In the genomic region with DNA sequence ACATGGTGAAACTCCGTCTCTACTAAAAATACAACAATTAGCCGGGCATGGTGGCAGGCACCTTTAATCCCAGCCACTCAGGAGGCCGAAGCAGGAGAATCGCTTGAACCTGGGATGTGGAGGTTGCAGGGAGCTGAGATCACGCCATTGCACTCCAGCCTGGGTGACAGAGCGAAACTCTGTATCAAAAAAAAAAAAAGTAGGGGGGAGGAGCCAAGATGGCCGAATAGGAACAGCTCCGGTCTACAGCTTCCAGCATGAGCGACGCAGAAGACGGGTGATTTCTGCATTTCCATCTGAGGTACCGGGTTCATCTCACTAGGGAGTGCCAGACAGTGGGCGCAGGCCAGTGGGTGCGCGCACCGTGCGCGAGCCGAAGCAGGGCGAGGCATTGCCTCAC, we compare ENCODE assay signal across 7 cellular contexts. TPM values are rescaled to one million over a fixed set of nuclear protein-coding genes. Genes with fewer than 3 reads are reported as not detected.
DNase-seq lines count a peak whose midpoint lies in the region; ATAC-seq and TF ChIP-seq lines count a peak whose summit lies in the region.
"Not testable (repeated sequence)": the region's sequence is repeated elsewhere in the genome, so short reads cannot be mapped to it uniquely, and the experiment has no call there.

No MANE protein-coding gene starts in this region.

- H3K27ac Mint-ChIP-seq in chondrocyte (ENCODE audit: unreplicated experiment) (peak overlapping the region; percentile 32), mesothelial cell of epicardium (peak overlapping the region; percentile 25)

- H3K27me3 ChIP-seq in H7 (ENCODE audit: control insufficient read depth, insufficient read depth, low read length); HUES64 (ENCODE audit: insufficient read depth, low read length); PC-3 (ENCODE audit: low read length); parathyroid adenoma (ENCODE audit: control insufficient read depth, insufficient read depth, low read length): not testable (repeated sequence)

- H3K4me3 ChIP-seq in H7 (ENCODE audit: insufficient read depth, low read depth, low read length), result peak overlapping the region; percentile 29
- H3K4me3 ChIP-seq in HUES64 (ENCODE audit: low read length), result peak overlapping the region; percentile 44
- peak overlapping the region; percentile 52 for H3K4me3 ChIP-seq in PC-3 (ENCODE audit: low read length)
- peak overlapping the region; percentile 15 for H3K4me3 ChIP-seq in fibroblast of villous mesenchyme (ENCODE audit: low read depth, low read length)
- not testable (repeated sequence) for H3K4me3 ChIP-seq in parathyroid adenoma (ENCODE audit: low read depth, low read length)

- H2AFZ ChIP-seq in PC-3 (ENCODE audit: low read length), result not testable (repeated sequence)
- H2AFZ ChIP-seq in parathyroid adenoma, result peak overlapping the region; percentile 50

- POLR2A ChIA-PET in PC-3 (lab: Charles Lee; ENCODE audit: unreplicated experiment), result not testable (repeated sequence)

- intact Hi-C loops in PC-3 (cut with micrococcal nuclease), result not testable (repeated sequence)

- not testable (repeated sequence) for H3K4me1 Mint-ChIP-seq in chondrocyte (ENCODE audit: low read depth); mesothelial cell of epicardium

- H3K27me3 Mint-ChIP-seq in chondrocyte (ENCODE audit: low read depth); mesothelial cell of epicardium (ENCODE audit: low read depth): not testable (repeated sequence)

- ATAC-seq in PC-3, result not testable (repeated sequence)

- not testable (repeated sequence) for H3K9me2 ChIP-seq in PC-3 (replicated peaks; ENCODE audit: low read length)

- H3K4me2 ChIP-seq in PC-3 (ENCODE audit: low read length), result 0 out of 2 replicates have a peak overlapping the region, but pooled peaks have one; percentile 62
- H3K4me2 ChIP-seq in parathyroid adenoma (ENCODE audit: low read length), result not testable (repeated sequence)

- not testable (repeated sequence) for H3K9me3 Mint-ChIP-seq in chondrocyte (ENCODE audit: low read depth); mesothelial cell of epicardium

- H3K36me3 ChIP-seq in H7 (replicated peaks; ENCODE audit: control insufficient read depth, insufficient read depth, low read length); HUES64 (ENCODE audit: insufficient read depth, low read length); PC-3 (ENCODE audit: low read depth, low read length); parathyroid adenoma (ENCODE audit: control insufficient read depth, insufficient read depth, low read length): not testable (repeated sequence)

- H3K27ac ChIP-seq in HUES64 (ENCODE audit: low read depth, low read length), result not testable (repeated sequence)
- peak overlapping the region; percentile 40; the same call in 1 of the 2 replicates for H3K27ac ChIP-seq in PC-3 (ENCODE audit: low read length)
- peak overlapping the region; percentile 53 for H3K27ac ChIP-seq in parathyroid adenoma

- 64% methylated on average over 7 of the region's 20 CpGs for WGBS in HUES64

- TSS peak; percentile 42 for BruUV-seq in PC-3 (replicated peaks; lab: Mats Ljungman, UMichigan)

- not testable (repeated sequence) for H3F3A ChIP-seq in PC-3 (ENCODE audit: low read length, unreplicated experiment)

- H3K4me3 Mint-ChIP-seq in chondrocyte (ENCODE audit: unreplicated experiment) (peak overlapping the region; percentile 60), mesothelial cell of epicardium (peak overlapping the region; percentile 60)

- H3K4me1 ChIP-seq in HUES64 (ENCODE audit: insufficient read depth, low read length); PC-3 (ENCODE audit: insufficient read depth, low read length); parathyroid adenoma: not testable (repeated sequence)

- peaks cover 17% of the 10 kb centered on the region for H3K79me2 ChIP-seq in PC-3 (ENCODE audit: low read length)
- H3K79me2 ChIP-seq in parathyroid adenoma, result not testable (repeated sequence)

- not testable (repeated sequence) for DNase-seq in H7; chondrocyte (ENCODE audit: low spot score); fibroblast of villous mesenchyme (ENCODE audit: low read depth); mesothelial cell of epicardium (ENCODE audit: low spot score in 2 of 2, unreplicated experiment in 2 of 2)
- DNase-seq in PC-3, result peak; percentile 15

- not testable (repeated sequence) for H3K36me3 Mint-ChIP-seq in chondrocyte (ENCODE audit: low read depth); mesothelial cell of epicardium

- H3K9me3 ChIP-seq in HUES64 (ENCODE audit: insufficient read depth, low read depth, low read length); PC-3 (ENCODE audit: low read length); parathyroid adenoma (ENCODE audit: control insufficient read depth, low read length): not testable (repeated sequence)

- 0 out of 2 replicates have a peak overlapping the region, but pooled peaks have one; percentile 47 for H3K9ac ChIP-seq in HUES64 (ENCODE audit: low read depth, low read length)
- peak overlapping the region; percentile 27; the same call in 1 of the 2 replicates for H3K9ac ChIP-seq in PC-3 (ENCODE audit: low read length)
- not testable (repeated sequence) for H3K9ac ChIP-seq in parathyroid adenoma

- CTCF ChIA-PET in PC-3 (lab: Charles Lee), result not testable (repeated sequence)

- not testable (repeated sequence) for H4K20me1 ChIP-seq in PC-3 (ENCODE audit: low read length)

- not testable (repeated sequence) for TF ChIP-seq CTCF in PC-3 (conservative IDR thresholded peaks at IDR 0.05; ENCODE audit: low read depth, low read length); chondrocyte (IDR thresholded peaks at IDR 0.05); fibroblast of villous mesenchyme (IDR thresholded peaks at IDR 0.05; ENCODE audit: insufficient read depth, low read depth, low read length); mesothelial cell of epicardium (IDR thresholded peaks at IDR 0.05; ENCODE audit: unreplicated experiment); parathyroid adenoma (IDR thresholded peaks at IDR 0.05)

RNA-seq across cellular contexts. Expression of a gene that starts 29.5 kb away (rescaled TPM):
- total RNA-seq in H7 (2014; rRNA removed; shearing (Covaris generic)), result 8.9 and 15.7 TPM in 2 replicates
- 7.6 TPM for polyA plus RNA-seq in HUES64 (2013, experiment 1 of 2)
- 8.2 TPM for polyA plus RNA-seq in HUES64 (2013, experiment 2 of 2)
- total RNA-seq in PC-3 (2014; rRNA removed) (7.8 and 9.8 TPM in 2 replicates), chondrocyte (19.5 to 24.6 TPM (median 20.1 TPM) in 3 replicates), fibroblast of villous mesenchyme (33.2 and 37.6 TPM in 2 replicates), mesothelial cell of epicardium (22.9 to 27.1 TPM (median 25.5 TPM) in 3 replicates)

RNA-seq across cellular contexts. Expression of a gene that starts 54.8 kb away (rescaled TPM):
- 46.4 and 46.5 TPM in 2 replicates for total RNA-seq in H7 (2014; rRNA removed; shearing (Covaris generic))
- 191 TPM for polyA plus RNA-seq in HUES64 (2013, experiment 1 of 2)
- 195 TPM for polyA plus RNA-seq in HUES64 (2013, experiment 2 of 2)
- 34.7 and 52.4 TPM in 2 replicates for total RNA-seq in PC-3 (2014; rRNA removed)
- 6.6 to 12.0 TPM (median 8.3 TPM) in 3 replicates for total RNA-seq in chondrocyte
- 30.7 and 36.7 TPM in 2 replicates for total RNA-seq in fibroblast of villous mesenchyme
- 13.8 to 16.6 TPM (median 14.2 TPM) in 3 replicates for total RNA-seq in mesothelial cell of epicardium
